ENCODE assay signal across 13 cellular contexts in the genomic region with DNA sequence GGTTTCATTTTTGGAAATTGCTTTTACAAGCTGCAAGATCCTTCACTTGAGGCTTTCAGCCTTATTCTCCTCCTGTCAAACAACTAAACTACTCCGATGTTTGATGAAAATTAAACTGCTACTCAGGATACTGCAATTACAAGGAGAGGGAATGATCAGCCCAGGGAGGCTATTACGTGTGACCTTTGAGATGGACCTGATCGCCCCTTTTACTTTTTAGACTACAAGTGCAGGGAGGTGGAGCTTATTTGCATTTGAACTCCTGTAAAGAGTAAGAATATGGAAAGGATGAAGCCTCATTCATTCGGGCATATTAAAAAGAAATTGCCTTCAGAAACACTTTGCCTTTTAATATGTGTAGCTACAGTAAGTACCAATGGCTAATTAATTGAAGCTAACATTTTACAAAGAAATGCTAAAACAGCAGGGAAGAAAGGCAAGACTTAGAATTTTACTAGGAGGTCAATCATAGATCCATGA.
DNase-seq lines count a peak whose midpoint lies in the region; ATAC-seq and TF ChIP-seq lines count a peak whose summit lies in the region.
"Had no signal": no experiment of that assay in that cellular context is flagged by ENCODE, and none has a peak within 500 bp of the region (broad histone marks: within the 10 kb centered on the region; RNA-seq: fewer than 3 reads in every experiment).

No MANE protein-coding gene starts in this region.

- no peak for DNase-seq in SK-N-SH
- peak; percentile 57 for DNase-seq in NCI-H2227 (lab: John Stamatoyannopoulos, UW; ENCODE audit: unreplicated experiment)
- DNase-seq in esophagus muscularis mucosa (ENCODE audit: extremely low spot score) = no peak
- DNase-seq in osteoblast (ENCODE audit: insufficient read length, low spot score, missing footprints) = no peak
- DNase-seq in PC-9 = no peak
- DNase-seq in MG63 = no peak
- DNase-seq: activated CD4-positive, alpha-beta T cell treated with anti-CD3 and anti-CD28 coated beads for 4 hours; activated gamma-delta T cell; NCI-H2029 treated with DMSO at 0.1 percent for 48 hours; stimulated activated CD4-positive, alpha-beta T cell treated with anti-CD3 and anti-CD28 coated beads, Interleukin-1b, Interleukin-23, amount 100 ng/mL, for 48 hours had no signal

- BruUV-seq in PC-9 (replicated peaks; lab: Mats Ljungman, UMichigan) = no TSS peak

- WGBS in SK-N-SH (ENCODE audit: low lambda C conversion rate) = 97% methylated on average over 4 of the region's 4 CpGs
- WGBS in esophagus muscularis mucosa = 63% methylated on average over 4 of the region's 4 CpGs

- H2AFZ ChIP-seq in SK-N-SH (ENCODE audit: low read depth) = peak overlapping the region; percentile 1; the same call in 1 of the 2 replicates
- H2AFZ ChIP-seq in osteoblast (ENCODE audit: low read length) = no peak overlapping the region
- H2AFZ ChIP-seq in PC-9 = no peak overlapping the region

- H3F3A ChIP-seq in SK-N-SH (replicated peaks; ENCODE audit: insufficient read depth) (peaks cover 13% of the 10 kb centered on the region), PC-9 (ENCODE audit: insufficient read depth, low read depth) (peaks cover 4% of the 10 kb centered on the region; the same call in 1 of the 2 replicates)

- H3K9me3 ChIP-seq in SK-N-SH (no peaks in the 10 kb centered on the region), esophagus muscularis mucosa (no peaks in the 10 kb centered on the region), osteoblast (ENCODE audit: low read depth, low read length) (no peaks in the 10 kb centered on the region), PC-9 (ENCODE audit: insufficient read depth, low read depth) (no peaks in the 10 kb centered on the region), MG63 (no peaks in the 10 kb centered on the region)

- H4K20me1 ChIP-seq in SK-N-SH (ENCODE audit: insufficient read depth) (no peaks in the 10 kb centered on the region), osteoblast (ENCODE audit: insufficient read depth, low read length) (no peaks in the 10 kb centered on the region), PC-9 (ENCODE audit: insufficient read depth) (no peaks in the 10 kb centered on the region)

- H3K79me2 ChIP-seq in SK-N-SH (ENCODE audit: insufficient read depth) (no peaks in the 10 kb centered on the region), osteoblast (ENCODE audit: insufficient read depth, low read length) (no peaks in the 10 kb centered on the region), PC-9 (ENCODE audit: low read depth) (no peaks in the 10 kb centered on the region)

- TF ChIP-seq CTCF in SK-N-SH (IDR thresholded peaks at IDR 0.05) (no peak), esophagus muscularis mucosa (IDR thresholded peaks at IDR 0.05) (no peak), osteoblast (IDR thresholded peaks at IDR 0.05; ENCODE audit: extremely low read depth, low read depth, low read length) (no peak), PC-9 (conservative IDR thresholded peaks at IDR 0.05) (no peak)

- TF ChIP-seq EP300 in SK-N-SH (IDR thresholded peaks at IDR 0.05; ENCODE audit: borderline replicate concordance in 1 of 2, low read depth in 1 of 2, low read length in 1 of 2) = no peak
- no peak for TF ChIP-seq EP300 in esophagus muscularis mucosa (IDR thresholded peaks at IDR 0.05)

- no peak overlapping the region for H3K9ac ChIP-seq in SK-N-SH
- H3K9ac ChIP-seq: KMS-11 had no signal

- no peak for TF ChIP-seq RAD21 in SK-N-SH (IDR thresholded peaks at IDR 0.05; ENCODE audit: low read length)

- peaks cover 8 to 52% of the 10 kb centered on the region in 2 experiments; a peak in 3 of 4 replicates for H3K4me1 ChIP-seq in SK-N-SH (ENCODE audit: control insufficient read depth in 1 of 2, insufficient read depth in 2 of 2, low read depth in 1 of 2, low read length in 1 of 2)
- peaks cover 24 to 40% (median 32%) of the 10 kb centered on the region in 4 donors for H3K4me1 ChIP-seq in esophagus muscularis mucosa
- H3K4me1 ChIP-seq in osteoblast (ENCODE audit: insufficient read depth, low read length) = peaks cover 21% of the 10 kb centered on the region
- H3K4me1 ChIP-seq in PC-9 (replicated peaks; ENCODE audit: insufficient read depth) = no peaks in the 10 kb centered on the region

- H3K27me3 ChIP-seq in SK-N-SH (ENCODE audit: insufficient read depth) (no peaks in the 10 kb centered on the region), esophagus muscularis mucosa (no peaks in the 10 kb centered on the region), osteoblast (ENCODE audit: insufficient read depth, low read length) (no peaks in the 10 kb centered on the region), PC-9 (ENCODE audit: insufficient read depth, low read depth) (peaks cover 9% of the 10 kb centered on the region; the same call in 1 of the 2 replicates), MG63 (no peaks in the 10 kb centered on the region)

- CTCF ChIA-PET in SK-N-SH (lab: Yijun Ruan, JAX) = interaction anchor here (0.7 to 4.8 kb wide), 10 partner anchors 19 to 1159 kb away, joined by 3 to 40 read pairs (median 4); partner anchors contain the start of genes PHTF2 and TMEM60
- CTCF ChIA-PET in PC-9 (lab: Charles Lee) = no interaction called here

- POLR2A ChIA-PET in SK-N-SH (lab: Yijun Ruan, JAX) (no interaction called here), PC-9 (lab: Charles Lee; ENCODE audit: unreplicated experiment) (no interaction called here)

- intact Hi-C loops in esophagus muscularis mucosa (cut with DNase I) (no loop called here), PC-9 (cut with micrococcal nuclease; ENCODE audit: unreplicated experiment) (no loop called here)

- TF ChIP-seq POLR2A in esophagus muscularis mucosa (IDR thresholded peaks at IDR 0.05; ENCODE audit: low read depth) = no peak

- H3K36me3 ChIP-seq in SK-N-SH (replicated peaks in 1 of 2; ENCODE audit: control insufficient read depth in 1 of 2, insufficient read depth in 2 of 2, low read length in 1 of 2) (no peaks in the 10 kb centered on the region), esophagus muscularis mucosa (no peaks in the 10 kb centered on the region), osteoblast (ENCODE audit: insufficient read depth, low read length) (no peaks in the 10 kb centered on the region), PC-9 (ENCODE audit: low read depth) (no peaks in the 10 kb centered on the region), MG63 (no peaks in the 10 kb centered on the region)

- H3K9me2 ChIP-seq in SK-N-SH (no peaks in the 10 kb centered on the region), PC-9 (ENCODE audit: insufficient read depth) (no peaks in the 10 kb centered on the region; the same call in 1 of the 2 replicates)

- H3K4me2 ChIP-seq in SK-N-SH = peak overlapping the region; percentile 51
- peak overlapping the region; percentile 80 for H3K4me2 ChIP-seq in osteoblast (ENCODE audit: insufficient read depth, low read length)
- no peak overlapping the region for H3K4me2 ChIP-seq in PC-9

- H3K4me3 ChIP-seq in SK-N-SH (ENCODE audit: low read depth in 2 of 2, low read length in 1 of 2) (peak overlapping the region; percentile 22 to 30; a peak in 2 of 4 replicates), esophagus muscularis mucosa (peak overlapping the region in 3 of 4 donors; percentile 19 to 66 (median 63)), osteoblast (ENCODE audit: insufficient read depth, low read length) (no peak overlapping the region), PC-9 (no peak overlapping the region), MG63 (no peak overlapping the region)

- ATAC-seq in SK-N-SH treated with all-trans-retinoic acid at 6 μM for 48 hours (no peak), GM19455 (IDR thresholded peaks at IDR 0.05; ENCODE audit: unreplicated experiment) (no peak)

- no peak overlapping the region for H3K27ac ChIP-seq in SK-N-SH (ENCODE audit: low read depth in 2 of 2, low read length in 1 of 2)
- H3K27ac ChIP-seq in esophagus muscularis mucosa (replicated peaks in 1 of 4) = no peak overlapping the region
- no peak overlapping the region for H3K27ac ChIP-seq in osteoblast (ENCODE audit: low read depth, low read length)
- H3K27ac ChIP-seq in PC-9 = no peak overlapping the region
- H3K27ac ChIP-seq: KMS-11 had no signal

TF ChIP-seq in SK-N-SH, 30 proteins besides CTCF, POLR2A, EP300 and RAD21 (continues in another document):
- TF ChIP-seq RXRA (IDR thresholded peaks at IDR 0.05; ENCODE audit: borderline replicate concordance, low read depth) (no peak), TEAD4 (IDR thresholded peaks at IDR 0.05; ENCODE audit: borderline replicate concordance, insufficient read depth) (no peak), ELF1 (IDR thresholded peaks at IDR 0.05) (no peak), MXI1 (IDR thresholded peaks at IDR 0.05; ENCODE audit: low read depth, low read length) (no peak), CHD2 (IDR thresholded peaks at IDR 0.05; ENCODE audit: low read length, partially characterized antibody) (no peak), GABPA (IDR thresholded peaks at IDR 0.05; ENCODE audit: low read depth) (no peak), EZH2phosphoT487 (IDR thresholded peaks at IDR 0.05; ENCODE audit: borderline replicate concordance, low read depth) (no peak), FOXM1 (IDR thresholded peaks at IDR 0.05; ENCODE audit: low read depth) (no peak)

TF ChIP-seq in SK-N-SH treated with all-trans-retinoic acid at 6 μM for 48 hours, 23 proteins besides CTCF, POLR2A, EP300 and RAD21 (continues in another document):
- TF ChIP-seq OSR1 (CRISPR knock-in tag; IDR thresholded peaks at IDR 0.05) (no peak), TOX (CRISPR knock-in tag; IDR thresholded peaks at IDR 0.05; ENCODE audit: borderline replicate concordance) (no peak), ISL1 (CRISPR knock-in tag; IDR thresholded peaks at IDR 0.05) (no peak), SNAI2 (CRISPR knock-in tag; IDR thresholded peaks at IDR 0.05) (no peak), BACH2 (CRISPR knock-in tag; IDR thresholded peaks at IDR 0.05; ENCODE audit: borderline replicate concordance) (no peak), CSDC2 (CRISPR knock-in tag; IDR thresholded peaks at IDR 0.05) (no peak), ZC3H10 (CRISPR knock-in tag; IDR thresholded peaks at IDR 0.05) (no peak), TCF4 (CRISPR knock-in tag; IDR thresholded peaks at IDR 0.05; ENCODE audit: borderline replicate concordance) (no peak)

Comparison
In these comparisons a context has a peak if more than half of its experiments do, and no peak if none do; other contexts are left out.
1. H3K4me3 ChIP-seq: peak in SK-N-SH (2 of 2) and esophagus muscularis mucosa (3 of 4); none in osteoblast (single experiment), PC-9 (single experiment) and MG63 (single experiment).